Comparison of ENCODE assay signal across 9 cellular contexts in genomic region chr1:24946861-24947658, GRCh38. TPM values are rescaled to one million over a fixed set of nuclear protein-coding genes. Genes with fewer than 3 reads are reported as not detected.
DNase-seq lines count a peak whose midpoint lies in the region; ATAC-seq and TF ChIP-seq lines count a peak whose summit lies in the region.
"Had no signal": no experiment of that assay in that cellular context is flagged by ENCODE, and none has a peak within 500 bp of the region (broad histone marks: within the 10 kb centered on the region; RNA-seq: fewer than 3 reads in every experiment).

No MANE protein-coding gene starts in this region.

- TF ChIP-seq CTCF in endodermal cell (conservative IDR thresholded peaks at IDR 0.05), result no peak

- H4K20me1 ChIP-seq in Karpas-422 (ENCODE audit: insufficient read depth, low read depth, low read length), result no peaks in the 10 kb centered on the region

- H3K9ac ChIP-seq in endodermal cell (ENCODE audit: extremely low read depth, low read length, poor library complexity, severe bottlenecking), result no peak overlapping the region
- no peak overlapping the region; the same call in 1 of the 2 replicates for H3K9ac ChIP-seq in Karpas-422 (ENCODE audit: low read length)

- DNase-seq in AG08396 (ENCODE audit: low spot score), result peak; percentile 66
- DNase-seq in T-helper 2 cell treated with Interferon-gamma antibody and Interleukin-4, amounts not matched to agents 5 μg/mL and 100 μg/mL, for 36 hours (ENCODE audit: low spot score), result no peak
- DNase-seq in endodermal cell, result no peak
- no peak for DNase-seq in Karpas-422
- no peak for DNase-seq in HPDE6-E6E7 (ENCODE audit: extremely low spot score)
- DNase-seq in NCI-H2171 treated with DMSO at 0.1 percent for 48 hours (lab: John Stamatoyannopoulos, UW), result no peak

- no peaks in the 10 kb centered on the region for H3K9me3 Mint-ChIP-seq in T-helper 2 cell treated with Interferon-gamma antibody and Interleukin-4, amounts not matched to agents 5 μg/mL and 100 μg/mL, for 36 hours
- no peaks in the 10 kb centered on the region for H3K9me3 Mint-ChIP-seq in endodermal cell

- ATAC-seq in GM18861 (IDR thresholded peaks at IDR 0.05; ENCODE audit: unreplicated experiment) (peak; percentile 68), HG02798 (IDR thresholded peaks at IDR 0.05; ENCODE audit: poor library complexity, unreplicated experiment) (peak; percentile 82)

- no peaks in the 10 kb centered on the region for H3K27me3 Mint-ChIP-seq in T-helper 2 cell treated with Interferon-gamma antibody and Interleukin-4, amounts not matched to agents 5 μg/mL and 100 μg/mL, for 36 hours (ENCODE audit: low read depth)
- peaks cover 2% of the 10 kb centered on the region for H3K27me3 Mint-ChIP-seq in endodermal cell (ENCODE audit: insufficient read depth)

- H3K27me3 ChIP-seq in endodermal cell (ENCODE audit: control insufficient read depth, insufficient read depth, low read length, poor library complexity, severe bottlenecking), result no peaks in the 10 kb centered on the region
- no peaks in the 10 kb centered on the region for H3K27me3 ChIP-seq in Karpas-422 (ENCODE audit: low read length)

- H3K27ac Mint-ChIP-seq in T-helper 2 cell treated with Interferon-gamma antibody and Interleukin-4, amounts not matched to agents 5 μg/mL and 100 μg/mL, for 36 hours, result peak overlapping the region; percentile 53
- no peak overlapping the region for H3K27ac Mint-ChIP-seq in endodermal cell

- H3K4me3 ChIP-seq in endodermal cell (ENCODE audit: low read length) (no peak overlapping the region), Karpas-422 (ENCODE audit: low read length) (no peak overlapping the region)

- H3K36me3 Mint-ChIP-seq in T-helper 2 cell treated with Interferon-gamma antibody and Interleukin-4, amounts not matched to agents 5 μg/mL and 100 μg/mL, for 36 hours (ENCODE audit: low read depth), result peaks cover 29% of the 10 kb centered on the region
- no peaks in the 10 kb centered on the region for H3K36me3 Mint-ChIP-seq in endodermal cell (ENCODE audit: low read depth)

- H3K79me2 ChIP-seq in Karpas-422 (ENCODE audit: low read length), result no peaks in the 10 kb centered on the region

- H2AFZ ChIP-seq in Karpas-422 (ENCODE audit: low read length), result no peak overlapping the region

- H3K4me3 Mint-ChIP-seq in T-helper 2 cell treated with Interferon-gamma antibody and Interleukin-4, amounts not matched to agents 5 μg/mL and 100 μg/mL, for 36 hours, result no peak overlapping the region
- H3K4me3 Mint-ChIP-seq in endodermal cell, result no peak overlapping the region

- no peaks in the 10 kb centered on the region for H3K4me1 ChIP-seq in endodermal cell (ENCODE audit: control insufficient read depth, insufficient read depth, low read length)
- H3K4me1 ChIP-seq in Karpas-422 (ENCODE audit: low read length), result peaks cover 10% of the 10 kb centered on the region

- H3K4me2 ChIP-seq in Karpas-422 (ENCODE audit: low read depth, low read length, poor library complexity, severe bottlenecking), result no peak overlapping the region

- H3K27ac ChIP-seq in endodermal cell (ENCODE audit: low read depth, low read length) (no peak overlapping the region), Karpas-422 (ENCODE audit: low read length) (no peak overlapping the region)

- H3K9me3 ChIP-seq in endodermal cell (ENCODE audit: control insufficient read depth, low read length) (no peaks in the 10 kb centered on the region), Karpas-422 (ENCODE audit: low read length) (no peaks in the 10 kb centered on the region)

- H3K9me2 ChIP-seq in Karpas-422 (replicated peaks; ENCODE audit: insufficient read depth, low read length), result no peaks in the 10 kb centered on the region

- peaks cover 47% of the 10 kb centered on the region for H3K4me1 Mint-ChIP-seq in T-helper 2 cell treated with Interferon-gamma antibody and Interleukin-4, amounts not matched to agents 5 μg/mL and 100 μg/mL, for 36 hours (ENCODE audit: low read depth)
- H3K4me1 Mint-ChIP-seq in endodermal cell, result peaks cover 6% of the 10 kb centered on the region

- no peaks in the 10 kb centered on the region for H3K36me3 ChIP-seq in endodermal cell (ENCODE audit: control insufficient read depth, insufficient read depth, low read length)
- no peaks in the 10 kb centered on the region for H3K36me3 ChIP-seq in Karpas-422 (ENCODE audit: insufficient read depth, low read length)

- WGBS in endodermal cell (ENCODE audit: insufficient coverage in 1 of 2, insufficient read length in 1 of 2), 2 experiments, result 91 to 94% methylated on average over 11 to 13 of the region's 13 CpGs

RNA-seq across cellular contexts. Expression of gene RUNX3, which starts 17.0 kb away (rescaled TPM):
- total RNA-seq in endodermal cell, result under 1 TPM; 0.24 to 0.31 TPM
- 0.14 TPM for polyA plus RNA-seq in endodermal cell (2013, experiment 1 of 2)
- 0.17 TPM for polyA plus RNA-seq in endodermal cell (2013, experiment 2 of 2)
- 35.2 and 36.6 TPM in 2 replicates for total RNA-seq in Karpas-422 (2014; rRNA removed; shearing (Covaris generic); ENCODE audit: low replicate concordance)
- polyA plus RNA-seq: keratinocyte had no signal

Comparison
In these comparisons a context has a peak if more than half of its experiments do, and no peak if none do; other contexts are left out.
1. RNA of gene RUNX3, which starts 17.0 kb away (total RNA-seq): 35.2 to 36.6 TPM in Karpas-422; 0.24 to 0.31 TPM in endodermal cell; every median in the first group is over 10 times any median in the second.